In the genomic region with DNA sequence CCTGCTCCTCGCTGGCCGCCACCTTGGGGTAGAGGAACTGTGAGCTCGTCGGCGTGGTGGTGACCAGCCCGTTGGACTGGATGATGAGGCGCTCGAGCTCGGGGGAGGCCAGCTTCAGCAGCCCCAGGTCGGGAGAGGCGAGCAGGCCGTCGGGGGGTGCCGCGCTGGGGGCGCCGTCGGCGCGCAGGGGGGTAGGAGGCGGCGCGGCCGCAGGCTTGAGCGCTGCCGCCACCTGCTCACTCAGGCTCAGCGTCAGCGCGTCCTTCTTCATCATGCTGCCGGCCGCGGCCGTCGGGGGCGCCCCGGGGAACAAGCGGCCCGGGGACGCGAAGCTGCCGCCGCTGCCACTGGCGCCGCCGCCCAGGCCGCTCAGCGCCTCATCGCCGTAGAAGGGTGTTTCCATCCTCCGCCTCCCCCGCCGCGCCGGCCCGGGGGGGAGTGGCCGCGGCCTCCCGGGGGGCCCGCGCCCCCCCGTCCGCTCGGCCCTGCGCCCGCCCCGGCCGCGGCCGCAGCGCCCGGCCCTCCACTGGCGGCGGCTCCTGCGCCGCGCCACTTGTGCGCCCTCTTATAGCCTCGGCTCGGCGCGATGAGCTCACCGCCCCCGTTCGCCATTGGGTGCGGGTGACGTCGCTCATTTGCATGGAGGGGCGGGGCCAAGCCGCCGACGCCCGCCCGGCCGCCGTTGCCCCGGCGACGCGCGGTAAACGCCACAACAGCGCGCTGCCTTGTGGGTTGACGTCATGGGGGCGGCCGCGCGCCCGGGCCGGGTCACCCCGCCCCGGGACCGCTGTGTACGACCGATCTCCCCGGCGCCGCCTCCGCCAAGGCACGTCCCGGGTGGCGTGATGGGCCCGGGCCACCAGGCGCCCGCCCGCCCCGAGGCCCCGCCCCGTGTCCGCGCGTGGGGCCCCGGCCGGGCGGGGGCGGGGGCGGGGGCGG, we compare ENCODE assay signal across 8 cellular contexts. TPM values are rescaled to one million over a fixed set of nuclear protein-coding genes. Genes with fewer than 3 reads are reported as not detected.
DNase-seq lines count a peak whose midpoint lies in the region; ATAC-seq and TF ChIP-seq lines count a peak whose summit lies in the region.

A gene (minus strand): TSS at position 541 of the 939 bp plus-strand sequence. CDS start 138 bp downstream, at position 403.

- H3K27ac ChIP-seq in CD4-positive, alpha-beta T cell (ENCODE audit: low read depth, low read length) = peak within 1 kb of the TSS; percentile 99
- peak within 1 kb of the TSS; percentile 100 for H3K27ac ChIP-seq in right lobe of liver

- CTCF ChIA-PET in CD4-positive, alpha-beta T cell (lab: Charles Lee) = interaction anchor here (0.6 to 6.6 kb wide), 9 partner anchors 11 to 238 kb away, joined by 3 to 340 read pairs (median 6); a partner anchor contains a TSS
- CTCF ChIA-PET in activated CD4-positive, alpha-beta memory T cell treated with anti-CD3 and anti-CD28 coated beads for 36 hours (lab: Charles Lee) = interaction anchor here (0.6 to 11.5 kb wide), 12 partner anchors 10 to 138 kb away, joined by 3 to 343 read pairs (median 14); a partner anchor contains a TSS

- peaks cover 58% of the 10 kb centered on the region for H3K4me1 Mint-ChIP-seq in CD4-positive, alpha-beta T cell (ENCODE audit: low read depth)
- peaks cover 49% of the 10 kb centered on the region for H3K4me1 Mint-ChIP-seq in activated CD4-positive, alpha-beta memory T cell treated with anti-CD3 and anti-CD28 coated beads for 36 hours (ENCODE audit: low read depth)

- H3K27ac Mint-ChIP-seq in CD4-positive, alpha-beta T cell = peak within 1 kb of the TSS; percentile 100
- peak within 1 kb of the TSS; percentile 96 for H3K27ac Mint-ChIP-seq in activated CD4-positive, alpha-beta memory T cell treated with anti-CD3 and anti-CD28 coated beads for 36 hours

- DNase-seq in CD4-positive, alpha-beta T cell = peak; percentile 92 to 99 (median 97)
- DNase-seq in NCI-H774 (lab: John Stamatoyannopoulos, UW) (peak; percentile 96), dermis microvascular lymphatic vessel endothelial cell (ENCODE audit: low read depth in 2 of 2) (peak; percentile 89 to 98), right lobe of liver (peak; percentile 98 to 99 (median 99))
- peak; percentile 98 for DNase-seq in activated CD4-positive, alpha-beta memory T cell treated with anti-CD3 and anti-CD28 coated beads for 36 hours
- DNase-seq in stimulated activated CD4-positive, alpha-beta T cell treated with anti-CD3 and anti-CD28 coated beads, Interleukin-4, amount 100 ng/mL, for 24 hours = peak; percentile 95

- WGBS in right lobe of liver (ENCODE audit: insufficient coverage, low coverage, low lambda C conversion rate, missing lambda C conversion rate) = no CpG with 5 or more reads among the region's 138 CpGs

- H3K4me3 ChIP-seq in right lobe of liver = peak within 1 kb of the TSS; percentile 82 to 93 (median 93)

- POLR2A ChIA-PET in CD4-positive, alpha-beta T cell (lab: Charles Lee) = interaction anchor here (0.6 to 18.2 kb wide), 50 partner anchors 10 to 1957 kb away, joined by 3 to 761 read pairs (median 6); a partner anchor contains a TSS
- POLR2A ChIA-PET in activated CD4-positive, alpha-beta memory T cell treated with anti-CD3 and anti-CD28 coated beads for 36 hours (lab: Charles Lee) = interaction anchor here (0.7 to 8.0 kb wide), 24 partner anchors 10 to 270 kb away, joined by 3 to 416 read pairs (median 6); a partner anchor contains a TSS

- H3K9me3 Mint-ChIP-seq in CD4-positive, alpha-beta T cell = peaks cover 2% of the 10 kb centered on the region
- H3K9me3 Mint-ChIP-seq in activated CD4-positive, alpha-beta memory T cell treated with anti-CD3 and anti-CD28 coated beads for 36 hours = no peaks in the 10 kb centered on the region

- peaks cover 37% of the 10 kb centered on the region for H3K36me3 Mint-ChIP-seq in CD4-positive, alpha-beta T cell (ENCODE audit: low read depth)
- peaks cover 31% of the 10 kb centered on the region for H3K36me3 Mint-ChIP-seq in activated CD4-positive, alpha-beta memory T cell treated with anti-CD3 and anti-CD28 coated beads for 36 hours

- TF ChIP-seq POLR2A in right lobe of liver (IDR thresholded peaks at IDR 0.05) = peak; percentile 99

- peaks cover 0 to 8% (median 0%) of the 10 kb centered on the region in 4 donors for H3K36me3 ChIP-seq in right lobe of liver

- no peak for TF ChIP-seq CTCF in CD4-positive, alpha-beta T cell (IDR thresholded peaks at IDR 0.05)
- no peak for TF ChIP-seq CTCF in right lobe of liver (IDR thresholded peaks at IDR 0.05)

- H3K4me1 ChIP-seq in right lobe of liver = peaks cover 0 to 37% (median 17%) of the 10 kb centered on the region in 4 donors

- H3K9me3 ChIP-seq in CD4-positive, alpha-beta T cell (ENCODE audit: control insufficient read depth, low read length) = no peaks in the 10 kb centered on the region
- no peaks in the 10 kb centered on the region for H3K9me3 ChIP-seq in right lobe of liver

- peak; percentile 63 for ATAC-seq in CD4-positive, alpha-beta T cell (ENCODE audit: poor library complexity)
- ATAC-seq in GM19397 (IDR thresholded peaks at IDR 0.05; ENCODE audit: unreplicated experiment) = peak; percentile 65
- peak; percentile 53 for ATAC-seq in HG03565 (IDR thresholded peaks at IDR 0.05; ENCODE audit: unreplicated experiment)
- ATAC-seq in right lobe of liver = peak; percentile 55 to 79 (median 69)

- H3K27me3 Mint-ChIP-seq in CD4-positive, alpha-beta T cell = peaks cover 9% of the 10 kb centered on the region
- H3K27me3 Mint-ChIP-seq in activated CD4-positive, alpha-beta memory T cell treated with anti-CD3 and anti-CD28 coated beads for 36 hours = no peaks in the 10 kb centered on the region

- intact Hi-C loops in CD4-positive, alpha-beta T cell (cut with DNase I, micrococcal nuclease) = loop anchor here (1.0 kb wide), 3 partner anchors 9 to 41 kb away; no protein-coding TSS in a partner anchor
- intact Hi-C loops in activated CD4-positive, alpha-beta memory T cell treated with anti-CD3 and anti-CD28 coated beads for 36 hours (cut with micrococcal nuclease) = loop anchor here (1.0 kb wide), 1 partner anchor 9 kb away; no protein-coding TSS in a partner anchor
- intact Hi-C loops in right lobe of liver (cut with DNase I) = no loop called here

- peak within 1 kb of the TSS; percentile 99 for H3K4me3 Mint-ChIP-seq in CD4-positive, alpha-beta T cell
- H3K4me3 Mint-ChIP-seq in activated CD4-positive, alpha-beta memory T cell treated with anti-CD3 and anti-CD28 coated beads for 36 hours = peak within 1 kb of the TSS; percentile 87

- no peaks in the 10 kb centered on the region for H3K27me3 ChIP-seq in CD4-positive, alpha-beta T cell (ENCODE audit: control insufficient read depth, insufficient read depth, low read length)
- H3K27me3 ChIP-seq in right lobe of liver = no peaks in the 10 kb centered on the region

RNA-seq across cellular contexts. Expression of the gene that starts here (rescaled TPM):
- 1,000 to 10,000 TPM; 1,827 to 1,976 TPM for total RNA-seq in CD4-positive, alpha-beta T cell
- total RNA-seq in activated CD4-positive, alpha-beta memory T cell treated with anti-CD3 and anti-CD28 coated beads for 36 hours = 100 to 1,000 TPM; 232 to 236 TPM
- total RNA-seq in dermis microvascular lymphatic vessel endothelial cell (68.3 and 137 TPM in 2 replicates), right lobe of liver (100 to 1,000 TPM in 4 of 6 experiments, 10 to 100 TPM in 2; 29.3 to 188 (median 134) TPM)

Comparison
In these comparisons a context has a peak if more than half of its experiments do, and no peak if none do; other contexts are left out.
1. Peak in every context shown above with its lines: DNase-seq, ATAC-seq, H3K4me3 ChIP-seq and H3K27ac ChIP-seq.
2. RNA of the gene that starts here (total RNA-seq): 1,827 to 1,976 TPM in CD4-positive, alpha-beta T cell; 232 to 236 TPM in activated CD4-positive, alpha-beta memory T cell treated with anti-CD3 and anti-CD28 coated beads for 36 hours, 29.3 to 188 TPM in right lobe of liver and 68.3 to 137 TPM in dermis microvascular lymphatic vessel endothelial cell; every median in the first group is over 4 times any median in the second.
3. intact Hi-C loops: an anchor here in CD4-positive, alpha-beta T cell (1.0 kb wide) and activated CD4-positive, alpha-beta memory T cell treated with anti-CD3 and anti-CD28 coated beads for 36 hours (1.0 kb wide); none called in right lobe of liver.